Comparison of ENCODE assay signal across 8 cellular contexts in the genomic region with DNA sequence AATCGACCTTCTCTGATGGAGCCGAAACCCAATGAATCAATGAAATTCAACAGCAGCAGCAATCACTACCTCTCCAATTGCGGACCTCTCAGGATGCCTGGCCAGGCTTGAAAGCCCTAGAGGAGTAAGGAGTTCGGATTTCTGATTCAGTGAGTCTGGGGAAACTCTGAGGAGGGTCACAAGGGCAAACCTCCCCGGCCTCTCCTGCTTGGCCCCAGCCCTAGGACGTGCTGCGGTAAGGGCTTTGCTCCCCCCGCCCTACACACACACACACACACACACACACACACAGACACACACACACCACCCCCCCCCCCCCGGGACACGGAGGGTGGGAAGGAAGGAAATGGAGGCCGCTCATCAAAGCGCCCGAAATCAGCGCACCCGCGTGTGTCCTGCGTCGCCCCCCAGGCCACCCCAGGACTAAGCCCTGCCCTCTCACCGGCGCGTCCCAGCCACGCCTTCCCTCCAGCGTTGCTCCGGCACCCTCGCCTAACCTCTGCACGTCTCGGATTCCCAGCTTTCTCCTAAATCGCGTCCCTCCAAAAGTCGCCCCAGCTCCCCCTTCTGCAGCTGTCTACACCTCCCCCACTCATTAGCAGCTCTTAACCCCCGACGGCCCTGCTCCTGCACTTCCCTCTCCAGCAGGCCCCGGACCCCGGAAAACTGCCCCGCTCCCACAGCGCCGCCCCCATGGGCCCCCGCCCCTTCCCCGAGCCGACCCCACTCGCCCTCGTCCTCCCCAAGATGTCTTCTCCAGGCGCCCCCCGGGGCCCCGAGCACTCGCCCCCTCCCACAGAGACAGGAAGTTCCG. TPM values are rescaled to one million over a fixed set of nuclear protein-coding genes. Genes with fewer than 3 reads are reported as not detected.
DNase-seq lines count a peak whose midpoint lies in the region; ATAC-seq and TF ChIP-seq lines count a peak whose summit lies in the region.

No MANE protein-coding gene starts in this region.

- TF ChIP-seq POLR2A in gastrocnemius medialis (IDR thresholded peaks at IDR 0.05), result no peak

- H3K9me3 ChIP-seq in CD4-positive, alpha-beta T cell (ENCODE audit: control insufficient read depth, low read length), result no peaks in the 10 kb centered on the region
- no peaks in the 10 kb centered on the region for H3K9me3 ChIP-seq in OCI-LY7 (ENCODE audit: low read length)
- H3K9me3 ChIP-seq in gastrocnemius medialis, result no peaks in the 10 kb centered on the region

- H3K79me2 ChIP-seq in OCI-LY7 (ENCODE audit: insufficient read depth, low read depth, low read length), result peaks cover 45% of the 10 kb centered on the region

- H3K27ac Mint-ChIP-seq in CD4-positive, alpha-beta T cell, result peak overlapping the region; percentile 98
- peak overlapping the region; percentile 68 for H3K27ac Mint-ChIP-seq in activated naive CD4-positive, alpha-beta T cell treated with anti-CD3 and anti-CD28 coated beads, Interleukin-2, amount 50 U/mL, for 24 hours

- peak in 8 of 10 experiments; percentile 11 to 51 (median 16) for DNase-seq in CD4-positive, alpha-beta T cell
- peak; percentile 52 for DNase-seq in OCI-LY7 (ENCODE audit: low spot score)
- DNase-seq in left cardiac atrium, result peak; percentile 50
- DNase-seq in gastrocnemius medialis, result peak; percentile 39 to 46
- no peak for DNase-seq in NCI-H524 treated with DMSO at 0.1 percent for 48 hours (lab: John Stamatoyannopoulos, UW)

- H3K4me3 ChIP-seq in OCI-LY7 (ENCODE audit: low read depth, low read length, poor library complexity, severe bottlenecking) (peak overlapping the region; percentile 94), gastrocnemius medialis (peak overlapping the region; percentile 86 to 97 (median 92))

- H3K27me3 Mint-ChIP-seq in CD4-positive, alpha-beta T cell, result no peaks in the 10 kb centered on the region
- H3K27me3 Mint-ChIP-seq in activated naive CD4-positive, alpha-beta T cell treated with anti-CD3 and anti-CD28 coated beads, Interleukin-2, amount 50 U/mL, for 24 hours, result no peaks in the 10 kb centered on the region

- H3K36me3 Mint-ChIP-seq in CD4-positive, alpha-beta T cell (ENCODE audit: low read depth), result peaks cover 9% of the 10 kb centered on the region
- H3K36me3 Mint-ChIP-seq in activated naive CD4-positive, alpha-beta T cell treated with anti-CD3 and anti-CD28 coated beads, Interleukin-2, amount 50 U/mL, for 24 hours, result no peaks in the 10 kb centered on the region

- no peaks in the 10 kb centered on the region for H3K36me3 ChIP-seq in OCI-LY7 (ENCODE audit: insufficient read depth, low read length)
- H3K36me3 ChIP-seq in gastrocnemius medialis, result no peaks in the 10 kb centered on the region

- POLR2A ChIA-PET in CD4-positive, alpha-beta T cell (lab: Charles Lee), result interaction anchor here (0.8 to 2.0 kb wide), 10 partner anchors 8 to 173 kb away, joined by 3 to 16 read pairs (median 4); a partner anchor contains a TSS
- POLR2A ChIA-PET in OCI-LY7 (lab: Charles Lee), result interaction anchor here (1.0 to 1.5 kb wide), 3 partner anchors 9 to 14 kb away, joined by 3 read pairs; no protein-coding TSS in a partner anchor

- no peak for TF ChIP-seq CTCF in CD4-positive, alpha-beta T cell (IDR thresholded peaks at IDR 0.05)
- TF ChIP-seq CTCF in OCI-LY7 (conservative IDR thresholded peaks at IDR 0.05; ENCODE audit: low read length) (no peak), gastrocnemius medialis (IDR thresholded peaks at IDR 0.05 in 4 of 5, conservative IDR thresholded peaks at IDR 0.05 in 1 of 5) (no peak)

- peak overlapping the region; percentile 86 for H3K4me2 ChIP-seq in OCI-LY7 (ENCODE audit: low read length)

- intact Hi-C loops in CD4-positive, alpha-beta T cell (cut with DNase I, micrococcal nuclease), result loop anchor here in 1 of 2 experiments (1.0 to 10.0 kb wide), 4 partner anchors 131 to 1481 kb away; a partner anchor contains a TSS
- intact Hi-C loops in OCI-LY7 (cut with micrococcal nuclease; ENCODE audit: unreplicated experiment) (no loop called here), left cardiac atrium (cut with DNase I) (no loop called here), gastrocnemius medialis (cut with DNase I; ENCODE audit: low total_unique reads) (loop anchor here (1.0 to 2.0 kb wide), 2 partner anchors 105 to 157 kb away; a partner anchor contains a TSS)

- peak overlapping the region; percentile 53; the same call in 1 of the 2 replicates for H2AFZ ChIP-seq in OCI-LY7 (ENCODE audit: low read length)

- H3K4me1 ChIP-seq in OCI-LY7 (ENCODE audit: insufficient read depth, low read length, poor library complexity, severe bottlenecking) (peaks cover 14% of the 10 kb centered on the region), gastrocnemius medialis (peaks cover 20 to 24% of the 10 kb centered on the region in 2 donors)

- in situ Hi-C loops in gastrocnemius medialis (cut with MboI; ENCODE audit: low sequenced_read_pairs in 4 of 4), result no loop called here

- H3K9me3 Mint-ChIP-seq in CD4-positive, alpha-beta T cell, result no peaks in the 10 kb centered on the region
- no peaks in the 10 kb centered on the region for H3K9me3 Mint-ChIP-seq in activated naive CD4-positive, alpha-beta T cell treated with anti-CD3 and anti-CD28 coated beads, Interleukin-2, amount 50 U/mL, for 24 hours

- no peaks in the 10 kb centered on the region for H3K27me3 ChIP-seq in CD4-positive, alpha-beta T cell (ENCODE audit: control insufficient read depth, insufficient read depth, low read length)
- H3K27me3 ChIP-seq in gastrocnemius medialis, result no peaks in the 10 kb centered on the region

- H3K4me1 Mint-ChIP-seq in CD4-positive, alpha-beta T cell (ENCODE audit: low read depth), result peaks cover 43% of the 10 kb centered on the region
- peaks cover 50% of the 10 kb centered on the region for H3K4me1 Mint-ChIP-seq in activated naive CD4-positive, alpha-beta T cell treated with anti-CD3 and anti-CD28 coated beads, Interleukin-2, amount 50 U/mL, for 24 hours

- CTCF ChIA-PET in CD4-positive, alpha-beta T cell (lab: Charles Lee), result interaction anchor here (0.6 kb wide), 1 partner anchor 79 kb away, joined by 3 read pairs; no protein-coding TSS in a partner anchor
- CTCF ChIA-PET in OCI-LY7 (lab: Charles Lee; ENCODE audit: unreplicated experiment), result interaction anchor here (0.8 kb wide), 1 partner anchor 89 kb away, joined by 3 read pairs; no protein-coding TSS in a partner anchor

- peak overlapping the region; percentile 1 for H3K27ac ChIP-seq in CD4-positive, alpha-beta T cell (ENCODE audit: low read depth, low read length)
- no peak overlapping the region for H3K27ac ChIP-seq in OCI-LY7 (ENCODE audit: low read depth, low read length, poor library complexity, severe bottlenecking)
- peak overlapping the region; percentile 75 to 90 (median 82) for H3K27ac ChIP-seq in gastrocnemius medialis

- H4K20me1 ChIP-seq in OCI-LY7 (ENCODE audit: insufficient read depth, low read length), result no peaks in the 10 kb centered on the region

- ATAC-seq in CD4-positive, alpha-beta T cell (ENCODE audit: poor library complexity), result peak; percentile 11
- ATAC-seq in GM21576 (IDR thresholded peaks at IDR 0.05; ENCODE audit: unreplicated experiment) (peak; percentile 18), left cardiac atrium (peak; percentile 9 to 35), gastrocnemius medialis (peak; percentile 40 to 52), HG03457 (IDR thresholded peaks at IDR 0.05; ENCODE audit: unreplicated experiment) (no peak)

- no TSS peak for BruUV-seq in OCI-LY7 (replicated peaks; lab: Mats Ljungman, UMichigan)

- peak overlapping the region; percentile 98 for H3K4me3 Mint-ChIP-seq in CD4-positive, alpha-beta T cell
- H3K4me3 Mint-ChIP-seq in activated naive CD4-positive, alpha-beta T cell treated with anti-CD3 and anti-CD28 coated beads, Interleukin-2, amount 50 U/mL, for 24 hours, result peak overlapping the region; percentile 96

- H3K9me2 ChIP-seq in OCI-LY7 (ENCODE audit: insufficient read depth, low read length), result no peaks in the 10 kb centered on the region

RNA-seq across cellular contexts. Expression of a gene that starts 0.7 kb away (rescaled TPM):
- 10 to 100 TPM; 23.3 to 25.5 TPM for total RNA-seq in CD4-positive, alpha-beta T cell
- total RNA-seq in OCI-LY7 (2014; rRNA removed; shearing (Covaris generic)), result 25.4 and 29.6 TPM in 2 replicates
- total RNA-seq in OCI-LY7 (2022) (38.5 and 41.7 TPM in 2 replicates), left cardiac atrium (10 to 100 TPM; 55.8 to 62.9 TPM), gastrocnemius medialis (10 to 100 TPM; 37.3 to 45.9 (median 39.8) TPM)
